In genomic region chr11:45082744-45083543, GRCh38 we compare ENCODE assay signal across 9 cellular contexts.
A peak's percentile ranks its signal among the peaks of the same experiment; 100 is the strongest.
DNase-seq lines count a peak whose midpoint lies in the region; TF ChIP-seq lines count a peak whose summit lies in the region.
"Had no signal": no experiment of that assay in that cellular context is flagged by ENCODE, and none has a peak within 500 bp of the region (broad histone marks: within the 10 kb centered on the region; RNA-seq: fewer than 3 reads in every experiment).

No MANE protein-coding gene starts in this region.

- no peak overlapping the region for H3K4me2 ChIP-seq in MM.1S (ENCODE audit: low read depth, low read length)
- H3K4me2 ChIP-seq in neural cell (ENCODE audit: low read length): no peak overlapping the region

- peaks cover 29% of the 10 kb centered on the region for H3K4me1 ChIP-seq in MM.1S (ENCODE audit: low read length)

- H3K9me2 ChIP-seq in MM.1S (replicated peaks; ENCODE audit: insufficient read depth, low read length): no peaks in the 10 kb centered on the region
- no peaks in the 10 kb centered on the region for H3K9me2 ChIP-seq in neural cell (ENCODE audit: insufficient read depth, low read length)

- H3K36me3 ChIP-seq in MM.1S (replicated peaks; ENCODE audit: insufficient read depth, low read length): no peaks in the 10 kb centered on the region
- no peaks in the 10 kb centered on the region for H3K36me3 ChIP-seq in neural cell (ENCODE audit: insufficient read depth, low read length)

- H2AFZ ChIP-seq in MM.1S (ENCODE audit: low read length): 0 out of 2 replicates have a peak overlapping the region, but pooled peaks have one; percentile 23
- no peak overlapping the region for H2AFZ ChIP-seq in neural cell (ENCODE audit: low read depth, low read length)

- H3K9me3 ChIP-seq in MM.1S (replicated peaks; ENCODE audit: insufficient read depth, low read length) (no peaks in the 10 kb centered on the region), neural cell (ENCODE audit: low read length) (no peaks in the 10 kb centered on the region)

- H3F3A ChIP-seq in MM.1S (ENCODE audit: insufficient read depth, low read length) (peaks cover 4% of the 10 kb centered on the region; the same call in 1 of the 2 replicates), neural cell (ENCODE audit: insufficient read depth, low read length, poor library complexity, severe bottlenecking) (peaks cover under 1% of the 10 kb centered on the region)

- H3K27me3 ChIP-seq in MM.1S (replicated peaks; ENCODE audit: insufficient read depth, low read length) (no peaks in the 10 kb centered on the region), neural cell (ENCODE audit: insufficient read depth, low read depth, low read length) (no peaks in the 10 kb centered on the region)

- TF ChIP-seq CTCF in MM.1S (IDR thresholded peaks at IDR 0.05; ENCODE audit: low read length): no peak
- no peak for TF ChIP-seq CTCF in neural cell (IDR thresholded peaks at IDR 0.05; ENCODE audit: poor library complexity, severe bottlenecking)

- H3K79me2 ChIP-seq in MM.1S (ENCODE audit: low read length): no peaks in the 10 kb centered on the region
- H3K79me2 ChIP-seq in neural cell (replicated peaks; ENCODE audit: insufficient read depth, low read length): no peaks in the 10 kb centered on the region

- no peak overlapping the region for H3K9ac ChIP-seq in MM.1S (ENCODE audit: low read length)
- no peak overlapping the region for H3K9ac ChIP-seq in neural cell (ENCODE audit: low read length)

- no peak for TF ChIP-seq EP300 in neural cell (conservative IDR thresholded peaks at IDR 0.05; ENCODE audit: poor library complexity, severe bottlenecking)

- TF ChIP-seq RAD21 in neural cell (conservative IDR thresholded peaks at IDR 0.05): no peak

- DNase-seq in GF-D8 (lab: John Stamatoyannopoulos, UW): peak; percentile 0
- no peak for DNase-seq in MM.1S
- peak in 2 of 61 donors; percentile 12 to 37 for DNase-seq in caudate nucleus (lab: John Stamatoyannopoulos, UW)
- no peak for DNase-seq in NCI-H510A (lab: John Stamatoyannopoulos, UW)
- no peak for DNase-seq in NK-92 (lab: John Stamatoyannopoulos, UW; ENCODE audit: unreplicated experiment)
- DNase-seq in inferior parietal cortex (ENCODE audit: extremely low spot score): no peak
- DNase-seq: NCI-H2029, T1000 had no signal

- H4K20me1 ChIP-seq in MM.1S (ENCODE audit: insufficient read depth, low read length) (no peaks in the 10 kb centered on the region), neural cell (ENCODE audit: insufficient read depth) (no peaks in the 10 kb centered on the region)

- H3K27ac ChIP-seq in MM.1S (ENCODE audit: low read length): no peak overlapping the region; the same call in 1 of the 2 replicates
- peak overlapping the region; percentile 8 for H3K27ac ChIP-seq in caudate nucleus (ENCODE audit: low read depth, low read length)
- H3K27ac ChIP-seq in neural cell (ENCODE audit: low read length): peak overlapping the region; percentile 15

- H3K4me3 ChIP-seq in MM.1S (ENCODE audit: low read length) (no peak overlapping the region), neural cell (ENCODE audit: low read length) (no peak overlapping the region)

TF ChIP-seq in neural cell, 6 proteins besides CTCF, POLR2A, EP300 and RAD21:
- no peak for TF ChIP-seq EZH2 (IDR thresholded peaks at IDR 0.05; ENCODE audit: borderline replicate concordance, insufficient read depth, low read length, poor library complexity, severe bottlenecking)
- no peak for TF ChIP-seq MXI1 (conservative IDR thresholded peaks at IDR 0.05; ENCODE audit: poor library complexity, severe bottlenecking)
- no peak for TF ChIP-seq TAF1 (IDR thresholded peaks at IDR 0.05; ENCODE audit: low read depth)
- TF ChIP-seq, protein P1, sequence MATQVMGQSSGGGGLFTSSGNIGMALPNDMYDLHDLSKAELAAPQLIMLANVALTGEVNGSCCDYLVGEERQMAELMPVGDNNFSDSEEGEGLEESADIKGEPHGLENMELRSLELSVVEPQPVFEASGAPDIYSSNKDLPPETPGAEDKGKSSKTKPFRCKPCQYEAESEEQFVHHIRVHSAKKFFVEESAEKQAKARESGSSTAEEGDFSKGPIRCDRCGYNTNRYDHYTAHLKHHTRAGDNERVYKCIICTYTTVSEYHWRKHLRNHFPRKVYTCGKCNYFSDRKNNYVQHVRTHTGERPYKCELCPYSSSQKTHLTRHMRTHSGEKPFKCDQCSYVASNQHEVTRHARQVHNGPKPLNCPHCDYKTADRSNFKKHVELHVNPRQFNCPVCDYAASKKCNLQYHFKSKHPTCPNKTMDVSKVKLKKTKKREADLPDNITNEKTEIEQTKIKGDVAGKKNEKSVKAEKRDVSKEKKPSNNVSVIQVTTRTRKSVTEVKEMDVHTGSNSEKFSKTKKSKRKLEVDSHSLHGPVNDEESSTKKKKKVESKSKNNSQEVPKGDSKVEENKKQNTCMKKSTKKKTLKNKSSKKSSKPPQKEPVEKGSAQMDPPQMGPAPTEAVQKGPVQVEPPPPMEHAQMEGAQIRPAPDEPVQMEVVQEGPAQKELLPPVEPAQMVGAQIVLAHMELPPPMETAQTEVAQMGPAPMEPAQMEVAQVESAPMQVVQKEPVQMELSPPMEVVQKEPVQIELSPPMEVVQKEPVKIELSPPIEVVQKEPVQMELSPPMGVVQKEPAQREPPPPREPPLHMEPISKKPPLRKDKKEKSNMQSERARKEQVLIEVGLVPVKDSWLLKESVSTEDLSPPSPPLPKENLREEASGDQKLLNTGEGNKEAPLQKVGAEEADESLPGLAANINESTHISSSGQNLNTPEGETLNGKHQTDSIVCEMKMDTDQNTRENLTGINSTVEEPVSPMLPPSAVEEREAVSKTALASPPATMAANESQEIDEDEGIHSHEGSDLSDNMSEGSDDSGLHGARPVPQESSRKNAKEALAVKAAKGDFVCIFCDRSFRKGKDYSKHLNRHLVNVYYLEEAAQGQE (IDR thresholded peaks at IDR 0.05; ENCODE audit: borderline replicate concordance): no peak
- TF ChIP-seq SMC3 (conservative IDR thresholded peaks at IDR 0.05; ENCODE audit: poor library complexity): no peak
- no peak for TF ChIP-seq POLR2AphosphoS5 (IDR thresholded peaks at IDR 0.05)
TF ChIP-seq in neural cell: peak in this region for 0.
